In genomic region chr4:39976141-39976944, GRCh38 we compare ENCODE assay signal across 8 cellular contexts. TPM values are rescaled to one million over a fixed set of nuclear protein-coding genes. Genes with fewer than 3 reads are reported as not detected.
DNase-seq lines count a peak whose midpoint lies in the region; TF ChIP-seq lines count a peak whose summit lies in the region.

No MANE protein-coding gene starts in this region.

- H3K27me3 Mint-ChIP-seq in mesothelial cell of epicardium (ENCODE audit: low read depth): no peaks in the 10 kb centered on the region

- peak overlapping the region; percentile 97 for H3K27ac Mint-ChIP-seq in mesothelial cell of epicardium

- H3K4me1 Mint-ChIP-seq in mesothelial cell of epicardium: peaks cover 19% of the 10 kb centered on the region

- peak; percentile 95 for TF ChIP-seq CTCF in BE2C (IDR thresholded peaks at IDR 0.05; ENCODE audit: low read depth, low read length)
- TF ChIP-seq CTCF in GM20000 (IDR thresholded peaks at IDR 0.05; ENCODE audit: extremely low read depth, missing control alignments): peak; percentile 50
- peak; percentile 71 for TF ChIP-seq CTCF in mesothelial cell of epicardium (IDR thresholded peaks at IDR 0.05; ENCODE audit: unreplicated experiment)

- no peaks in the 10 kb centered on the region for H3K9me3 ChIP-seq in BE2C
- H3K9me3 ChIP-seq in HUES6 (ENCODE audit: control insufficient read depth, insufficient read depth, low read depth, low read length): no peaks in the 10 kb centered on the region

- H3K36me3 Mint-ChIP-seq in mesothelial cell of epicardium: peaks cover 12% of the 10 kb centered on the region

- peak overlapping the region; percentile 97 for H3K9ac ChIP-seq in HUES6 (ENCODE audit: low read length)

- H3K36me3 ChIP-seq in BE2C (peaks cover 45% of the 10 kb centered on the region), HUES6 (ENCODE audit: control insufficient read depth, insufficient read depth, low read length) (peaks cover 28% of the 10 kb centered on the region)

- no peaks in the 10 kb centered on the region for H3K4me1 ChIP-seq in BE2C
- H3K4me1 ChIP-seq in HUES6 (ENCODE audit: control insufficient read depth, insufficient read depth, low read length): peaks cover 12% of the 10 kb centered on the region

- DNase-seq in BE2C (peak; percentile 82), GM20000 (ENCODE audit: low spot score) (peak; percentile 79), NOMO-1 treated with dmso at 0.1 percent for 144 hours (lab: John Stamatoyannopoulos, UW; ENCODE audit: unreplicated experiment) (peak; percentile 47), activated T-cell treated with anti-CD3 and anti-CD28 coated beads for 24 hours (ENCODE audit: low read depth) (peak; percentile 60), epidermal melanocyte (ENCODE audit: insufficient read length, low spot score) (peak; percentile 57), mesothelial cell of epicardium (ENCODE audit: low spot score in 2 of 2, unreplicated experiment in 2 of 2) (peak in 1 of 2 experiments; percentile 41)
- DNase-seq in stimulated activated CD8-positive, alpha-beta memory T cell treated with anti-CD3 and anti-CD28 coated beads, Interleukin-15, amount 100 ng/mL, for 24 hours (ENCODE audit: low read depth): peak; percentile 13

- peak overlapping the region; percentile 90 for H3K4me3 ChIP-seq in BE2C (ENCODE audit: low read depth, low read length)
- H3K4me3 ChIP-seq in HUES6 (ENCODE audit: low read depth, low read length): peak overlapping the region; percentile 95

- H3K27me3 ChIP-seq in BE2C (no peaks in the 10 kb centered on the region), HUES6 (ENCODE audit: control insufficient read depth, insufficient read depth, low read length) (no peaks in the 10 kb centered on the region)

- H3K27ac ChIP-seq in HUES6 (ENCODE audit: low read depth, low read length): peak overlapping the region; percentile 90

- H3K4me3 Mint-ChIP-seq in mesothelial cell of epicardium: peak overlapping the region; percentile 91

- no peaks in the 10 kb centered on the region for H3K9me3 Mint-ChIP-seq in mesothelial cell of epicardium

RNA-seq across cellular contexts. Expression of gene PDS5A, which starts 1.4 kb away (rescaled TPM):
- polyA plus RNA-seq in BE2C (2012; ENCODE audit: insufficient read depth, insufficient read length, low read depth): 28.3 TPM
- 78.4 to 86.6 TPM (median 79.8 TPM) in 3 replicates for total RNA-seq in mesothelial cell of epicardium
